ENCODE assay signal across 8 cellular contexts in the genomic region with DNA sequence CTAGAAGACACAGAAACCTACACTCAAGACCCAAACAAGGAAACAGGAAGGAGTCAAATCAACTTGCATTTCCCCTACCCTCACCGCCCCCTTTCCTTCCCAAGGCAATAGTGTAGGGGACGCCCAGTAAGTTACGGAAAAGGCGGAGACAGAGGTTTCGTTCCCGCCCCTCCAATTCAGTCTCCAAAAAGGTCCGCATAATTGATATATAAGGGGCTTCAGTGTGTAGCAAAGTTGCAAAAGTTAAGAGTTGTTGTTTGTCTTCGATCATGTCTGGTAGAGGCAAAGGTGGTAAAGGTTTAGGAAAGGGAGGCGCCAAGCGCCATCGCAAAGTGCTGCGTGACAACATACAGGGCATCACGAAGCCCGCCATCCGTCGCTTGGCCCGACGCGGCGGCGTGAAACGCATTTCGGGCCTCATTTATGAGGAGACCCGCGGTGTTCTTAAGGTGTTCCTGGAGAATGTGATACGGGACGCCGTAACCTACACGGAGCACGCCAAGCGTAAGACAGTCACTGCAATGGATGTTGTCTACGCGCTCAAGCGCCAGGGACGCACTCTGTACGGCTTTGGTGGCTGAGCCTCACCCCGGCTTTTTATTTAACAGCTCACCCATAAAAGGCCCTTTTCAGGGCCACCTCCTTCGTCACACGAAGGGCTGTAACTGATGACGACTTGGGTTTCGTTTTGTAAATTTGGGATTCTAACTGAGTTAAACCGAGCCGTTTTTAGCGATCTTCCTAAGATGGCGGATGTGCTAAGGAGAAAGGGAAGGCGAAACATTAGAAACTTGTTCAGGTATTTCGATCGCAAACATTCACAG.
DNase-seq lines count a peak whose midpoint lies in the region; ATAC-seq and TF ChIP-seq lines count a peak whose summit lies in the region.

No MANE protein-coding gene starts in this region.

- peak overlapping the region; percentile 96 for H3K9ac ChIP-seq in iPS-15b (ENCODE audit: low read depth, low read length)

- WGBS in adrenal gland, 4 donors, result 0 to 2% (median 1%) methylated on average over 22 to 48 of the region's 48 CpGs

- peak; percentile 53 for DNase-seq in G401 (ENCODE audit: low spot score)
- DNase-seq in Peyer's patch, result peak; percentile 69 to 81 (median 69)
- DNase-seq in adrenal gland, result peak; percentile 62 to 85 (median 75)
- peak; percentile 38 to 39 for DNase-seq in stimulated activated CD4-positive, alpha-beta T cell treated with anti-CD3 and anti-CD28 coated beads, Interleukin-15, amount 100 ng/mL, for 1 hour (ENCODE audit: low read depth in 1 of 2, low spot score in 1 of 2)
- DNase-seq in NCI-H446 treated with DMSO at 0.1 percent for 48 hours (lab: John Stamatoyannopoulos, UW), result no peak

- ATAC-seq in GM21786 (IDR thresholded peaks at IDR 0.05; ENCODE audit: unreplicated experiment) (peak; percentile 57), HG03469 (IDR thresholded peaks at IDR 0.05; ENCODE audit: unreplicated experiment) (no peak)

- TF ChIP-seq POLR2A in Peyer's patch (IDR thresholded peaks at IDR 0.05), result peak; percentile 39 to 90
- peak; percentile 90 to 91 for TF ChIP-seq POLR2A in adrenal gland (IDR thresholded peaks at IDR 0.05)

- peak overlapping the region; percentile 37 to 58 (median 54) for H3K4me3 ChIP-seq in Peyer's patch
- H3K4me3 ChIP-seq in adrenal gland, result peak overlapping the region in 3 of 4 donors; percentile 4 to 69 (median 48)
- peak overlapping the region; percentile 74 for H3K4me3 ChIP-seq in iPS-15b (ENCODE audit: low read depth, low read length)

- H3K4me1 ChIP-seq in Peyer's patch, result no peaks in the 10 kb centered on the region
- peaks cover 0 to 4% of the 10 kb centered on the region in 2 donors for H3K4me1 ChIP-seq in adrenal gland (replicated peaks in 1 of 2)
- peaks cover 5% of the 10 kb centered on the region for H3K4me1 ChIP-seq in iPS-15b (ENCODE audit: control insufficient read depth, insufficient read depth, low read length)

- intact Hi-C loops in adrenal gland (cut with DNase I), result no loop called here

- no peak for TF ChIP-seq CTCF in Peyer's patch (IDR thresholded peaks at IDR 0.05)
- TF ChIP-seq CTCF in adrenal gland (IDR thresholded peaks at IDR 0.05), result no peak

- H3K9me3 ChIP-seq in Peyer's patch, result no peaks in the 10 kb centered on the region
- H3K9me3 ChIP-seq in adrenal gland (replicated peaks in 1 of 3), result no peaks in the 10 kb centered on the region
- H3K9me3 ChIP-seq in iPS-15b (ENCODE audit: control insufficient read depth, insufficient read depth, low read length), result no peaks in the 10 kb centered on the region

- H3K36me3 ChIP-seq in Peyer's patch (no peaks in the 10 kb centered on the region), adrenal gland (replicated peaks in 1 of 2) (no peaks in the 10 kb centered on the region), iPS-15b (ENCODE audit: control insufficient read depth, insufficient read depth, low read length) (no peaks in the 10 kb centered on the region)

- in situ Hi-C loops in G401 (cut with HindIII; ENCODE audit: low sequenced_read_pairs), result no loop called here

- H3K27ac ChIP-seq in Peyer's patch (peak overlapping the region; percentile 82 to 93 (median 84)), adrenal gland (peak overlapping the region; percentile 5 to 96 (median 75))

- H3K27me3 ChIP-seq in Peyer's patch (no peaks in the 10 kb centered on the region), adrenal gland (peaks cover 8% of the 10 kb centered on the region), iPS-15b (ENCODE audit: control insufficient read depth, insufficient read depth, low read length) (no peaks in the 10 kb centered on the region)
